31 cellular contexts compared by ENCODE assay signal in the genomic region with DNA sequence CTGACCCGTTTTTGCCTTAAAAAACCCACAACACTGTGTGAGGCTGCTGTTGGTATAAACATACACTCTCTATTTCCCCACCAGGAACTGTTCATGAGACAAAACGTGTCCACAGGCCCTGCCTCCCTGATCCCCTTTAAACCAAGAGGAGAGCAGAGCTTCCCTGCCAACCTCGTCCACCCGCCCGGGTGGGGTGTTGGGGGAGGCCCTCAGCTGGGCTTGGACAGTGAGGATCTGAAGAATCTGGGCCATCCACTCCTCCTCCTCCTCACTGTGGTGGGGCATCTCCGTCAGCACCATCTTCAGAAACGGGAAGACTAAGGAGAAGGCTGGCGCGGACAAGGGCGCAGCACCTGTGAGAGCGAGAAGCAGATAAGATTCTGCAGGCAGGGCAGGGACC.
"Had no signal": no experiment of that assay in that cellular context is flagged by ENCODE, and none has a peak within 500 bp of the region (broad histone marks: within the 10 kb centered on the region; RNA-seq: fewer than 3 reads in every experiment).

No MANE protein-coding gene starts in this region.

- H3K4me1 ChIP-seq: ascending aorta had no signal

- H3K27ac Mint-ChIP-seq: activated B cell treated with CpG ODN at 0.5 μM for 24 hours; activated naive CD4-positive, alpha-beta T cell treated with anti-CD3 and anti-CD28 coated beads, Interleukin-2, amount 50 U/mL, for 24 hours; activated naive CD8-positive, alpha-beta T cell treated with anti-CD3 and anti-CD28 coated beads, Interleukin-2, amount 10 ng/mL, durations not matched to agents 7 days and 5 days; activated T-cell treated with anti-CD3 and anti-CD28 coated beads, Interleukin-2, amount 50 U/mL, for 72 hours; activated T-helper 2 cell treated with anti-CD3 and anti-CD28 coated beads, Interferon-gamma antibody, Interleukin-2, Interleukin-4, amounts not matched to agents 10 μg/mL and 5 μg/mL and 100 μg/mL, durations not matched to agents 14 hours and 24 hours and 36 hours had no signal

- H3K27ac ChIP-seq: ascending aorta, cardiac muscle cell, VCaP had no signal

- ATAC-seq: activated T-cell treated with anti-CD3 and anti-CD28 coated beads, Interleukin-2, amount 50 U/mL, for 72 hours; K562 had no signal

- H3K9me3 ChIP-seq: ascending aorta had no signal

- H3K9me3 Mint-ChIP-seq: activated B cell treated with CpG ODN at 0.5 μM for 24 hours; activated naive CD4-positive, alpha-beta T cell treated with anti-CD3 and anti-CD28 coated beads, Interleukin-2, amount 50 U/mL, for 24 hours; activated naive CD8-positive, alpha-beta T cell treated with anti-CD3 and anti-CD28 coated beads, Interleukin-2, amount 10 ng/mL, durations not matched to agents 7 days and 5 days; activated T-cell treated with anti-CD3 and anti-CD28 coated beads, Interleukin-2, amount 50 U/mL, for 72 hours; activated T-helper 2 cell treated with anti-CD3 and anti-CD28 coated beads, Interferon-gamma antibody, Interleukin-2, Interleukin-4, amounts not matched to agents 10 μg/mL and 5 μg/mL and 100 μg/mL, durations not matched to agents 14 hours and 24 hours and 36 hours; central memory CD8-positive, alpha-beta T cell had no signal

- H3K27me3 Mint-ChIP-seq: activated B cell treated with CpG ODN at 0.5 μM for 24 hours; activated naive CD4-positive, alpha-beta T cell treated with anti-CD3 and anti-CD28 coated beads, Interleukin-2, amount 50 U/mL, for 24 hours; activated naive CD8-positive, alpha-beta T cell treated with anti-CD3 and anti-CD28 coated beads, Interleukin-2, amount 10 ng/mL, durations not matched to agents 7 days and 5 days; central memory CD8-positive, alpha-beta T cell had no signal

- H3K4me3 ChIP-seq: ascending aorta, cardiac muscle cell, K562 had no signal

- H3K4me3 Mint-ChIP-seq: activated B cell treated with CpG ODN at 0.5 μM for 24 hours; activated naive CD4-positive, alpha-beta T cell treated with anti-CD3 and anti-CD28 coated beads, Interleukin-2, amount 50 U/mL, for 24 hours; activated naive CD8-positive, alpha-beta T cell treated with anti-CD3 and anti-CD28 coated beads, Interleukin-2, amount 10 ng/mL, durations not matched to agents 7 days and 5 days; activated T-cell treated with anti-CD3 and anti-CD28 coated beads, Interleukin-2, amount 50 U/mL, for 72 hours; central memory CD8-positive, alpha-beta T cell had no signal

- H3K4me1 Mint-ChIP-seq: activated B cell treated with CpG ODN at 0.5 μM for 24 hours; activated naive CD4-positive, alpha-beta T cell treated with anti-CD3 and anti-CD28 coated beads, Interleukin-2, amount 50 U/mL, for 24 hours had no signal

- DNase-seq: activated B cell treated with CpG ODN at 0.5 μM for 24 hours; activated CD4-positive, alpha-beta T cell treated with anti-CD3 and anti-CD28 coated beads for 48 hours; activated CD4-positive, alpha-beta T cell treated with anti-CD3 and anti-CD28 coated beads, Interleukin-2, amount 50 U/mL, for 4 hours; activated CD4-positive, CD25-positive, alpha-beta regulatory T cell treated with anti-CD3 and anti-CD28 coated beads, Interleukin-2, amount 50 U/mL, for 72 hours; activated gamma-delta T cell; activated naive CD4-positive, alpha-beta T cell treated with Interleukin-2 at 50 U/mL for 16 hours; activated naive CD8-positive, alpha-beta T cell treated with anti-CD3 and anti-CD28 coated beads, Interleukin-2, amount 10 ng/mL, durations not matched to agents 7 days and 5 days; activated T-cell treated with anti-CD3 and anti-CD28 coated beads, Interleukin-2, amount 50 U/mL, for 1 hour; activated T-cell treated with anti-CD3 and anti-CD28 coated beads, Interleukin-2, amount 50 U/mL, for 72 hours; amygdala; NCI-H1092 treated with DMSO at 0.1 percent for 48 hours; NCI-H1417; NCI-H146; NCI-H187; NCI-H2081 treated with DMSO at 0.1 percent for 48 hours; NCI-H510A; NCI-H526; NCI-H748 treated with DMSO at 0.1 percent for 48 hours; OCI-M1; Right ventricle myocardium superior; SW 1271; T-helper 1 cell; T-helper 2 cell; T-helper 9 cell had no signal

- H3K27me3 ChIP-seq: ascending aorta, cardiac muscle cell had no signal
